Comparison of ENCODE assay signal across 8 cellular contexts in the genomic region with DNA sequence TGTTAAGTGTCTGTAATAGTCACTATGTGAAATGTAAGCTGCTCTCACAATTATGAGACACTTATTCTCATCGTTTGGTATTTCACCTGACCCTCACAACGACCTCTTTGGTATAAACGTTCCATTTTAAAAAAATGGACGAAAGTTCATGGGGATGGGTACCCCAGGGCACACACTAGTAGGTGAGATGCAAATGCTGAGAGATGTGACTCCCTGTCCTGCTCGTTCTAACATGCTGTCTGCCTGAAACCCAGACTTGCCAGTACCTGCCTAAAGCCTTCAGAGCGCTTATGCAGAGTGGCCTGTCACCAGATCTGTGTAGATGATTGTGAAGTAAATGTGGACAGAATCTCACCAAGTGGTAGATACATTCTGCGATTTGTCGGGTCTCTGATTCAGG. TPM values are rescaled to one million over a fixed set of nuclear protein-coding genes. Genes with fewer than 3 reads are reported as not detected.
DNase-seq lines count a peak whose midpoint lies in the region; ATAC-seq and TF ChIP-seq lines count a peak whose summit lies in the region.
"Not testable (repeated sequence)": the region's sequence is repeated elsewhere in the genome, so short reads cannot be mapped to it uniquely, and the experiment has no call there.

No MANE protein-coding gene starts in this region.

- CTCF ChIA-PET in mammary epithelial cell (lab: Charles Lee; ENCODE audit: low non-redundant PET) = not testable (repeated sequence)

- 17 to 20% methylated on average over 6 of the region's 8 CpGs for WGBS in GM23248 (ENCODE audit: low coverage in 1 of 2, low lambda C conversion rate in 2 of 2, missing lambda C conversion rate in 2 of 2), 2 experiments
- WGBS in mammary epithelial cell (ENCODE audit: low coverage, missing lambda C conversion rate) = 0% methylated on average over 4 of the region's 8 CpGs
- WGBS in transverse colon (ENCODE audit: low coverage in 1 of 2), 2 donors = 0 to 10% methylated on average over 1 to 6 of the region's 8 CpGs

- not testable (repeated sequence) for H3K79me2 ChIP-seq in GM23248 (ENCODE audit: insufficient read depth); SU-DHL-6 (ENCODE audit: insufficient read depth, low read length); mammary epithelial cell (ENCODE audit: insufficient read depth, low read length); neural cell (replicated peaks; ENCODE audit: insufficient read depth, low read length)

- not testable (repeated sequence) for H3K36me3 ChIP-seq in GM23248 (ENCODE audit: low read depth); SU-DHL-6 (ENCODE audit: low read length); mammary epithelial cell (ENCODE audit: insufficient read depth, low read length); left ventricle myocardium inferior; neural cell (ENCODE audit: insufficient read depth, low read length); transverse colon

- not testable (repeated sequence) for DNase-seq in GM23248, left ventricle myocardium inferior, transverse colon
- DNase-seq in mammary epithelial cell = peak; percentile 77

- BruUV-seq in mammary epithelial cell (replicated peaks; lab: Mats Ljungman, UMichigan) = TSS peak; percentile 56

- TF ChIP-seq POLR2A in transverse colon (IDR thresholded peaks at IDR 0.05) = not testable (repeated sequence)

- H3K9ac ChIP-seq in GM23248 (peak overlapping the region; percentile 75), SU-DHL-6 (ENCODE audit: low read length) (peak overlapping the region; percentile 56), mammary epithelial cell (ENCODE audit: insufficient read depth, low read length) (peak overlapping the region; percentile 48)
- H3K9ac ChIP-seq in neural cell (ENCODE audit: low read length) = not testable (repeated sequence)

- TF ChIP-seq CTCF in SU-DHL-6 (IDR thresholded peaks at IDR 0.05; ENCODE audit: insufficient read depth, low read length, poor library complexity, severe bottlenecking); mammary epithelial cell (conservative IDR thresholded peaks at IDR 0.05 in 1 of 2, IDR thresholded peaks at IDR 0.05 in 1 of 2; ENCODE audit: extremely low read depth in 1 of 2, insufficient read depth in 1 of 2, low read depth in 1 of 2, low read length in 2 of 2); left ventricle myocardium inferior (IDR thresholded peaks at IDR 0.05; ENCODE audit: borderline replicate concordance); neural cell (IDR thresholded peaks at IDR 0.05; ENCODE audit: poor library complexity, severe bottlenecking); transverse colon (IDR thresholded peaks at IDR 0.05): not testable (repeated sequence)

- intact Hi-C loops in mammary epithelial cell (cut with micrococcal nuclease); left ventricle myocardium inferior (cut with micrococcal nuclease); transverse colon (cut with DNase I; ENCODE audit: low total_unique reads): not testable (repeated sequence)

- H3K9me3 ChIP-seq in GM23248 (ENCODE audit: low read depth); SU-DHL-6 (ENCODE audit: insufficient read depth, low read length); mammary epithelial cell (replicated peaks; ENCODE audit: insufficient read depth, low read length); left ventricle myocardium inferior (replicated peaks); neural cell (ENCODE audit: low read length); transverse colon: not testable (repeated sequence)

- not testable (repeated sequence) for H4K20me1 ChIP-seq in GM23248 (ENCODE audit: insufficient read depth); SU-DHL-6 (ENCODE audit: low read depth, low read length); mammary epithelial cell (ENCODE audit: insufficient read depth, low read length); neural cell (ENCODE audit: insufficient read depth)

- H3K27me3 ChIP-seq in GM23248 (replicated peaks; ENCODE audit: insufficient read depth); SU-DHL-6 (ENCODE audit: low read length); mammary epithelial cell (ENCODE audit: insufficient read depth, low read length); left ventricle myocardium inferior (ENCODE audit: low read depth); neural cell (ENCODE audit: insufficient read depth, low read depth, low read length); transverse colon: not testable (repeated sequence)

- H2AFZ ChIP-seq in GM23248 = peak overlapping the region; percentile 76
- not testable (repeated sequence) for H2AFZ ChIP-seq in SU-DHL-6 (ENCODE audit: low read depth, low read length, severe bottlenecking); mammary epithelial cell (ENCODE audit: low read depth, low read length); neural cell (ENCODE audit: low read depth, low read length)

- dilution Hi-C loops in mammary epithelial cell (cut with HindIII; ENCODE audit: low sequenced_read_pairs) = not testable (repeated sequence)

- not testable (repeated sequence) for H3K27ac ChIP-seq in GM23248; SU-DHL-6 (ENCODE audit: low read depth, low read length); neural cell (ENCODE audit: low read length)
- H3K27ac ChIP-seq in mammary epithelial cell (ENCODE audit: insufficient read depth, low read depth, low read length) (peak overlapping the region; percentile 74), left ventricle myocardium inferior (replicated peaks) (peak overlapping the region; percentile 85), transverse colon (peak overlapping the region; percentile 65 to 81 (median 73))

- not testable (repeated sequence) for TF ChIP-seq RAD21 in neural cell (conservative IDR thresholded peaks at IDR 0.05)

- not testable (repeated sequence) for TF ChIP-seq EP300 in neural cell (conservative IDR thresholded peaks at IDR 0.05; ENCODE audit: poor library complexity, severe bottlenecking); transverse colon (IDR thresholded peaks at IDR 0.05; ENCODE audit: low read depth)

- ATAC-seq in GM18499 (IDR thresholded peaks at IDR 0.05; ENCODE audit: insufficient read depth, unreplicated experiment) (peak; percentile 12), HG03378 (IDR thresholded peaks at IDR 0.05; ENCODE audit: unreplicated experiment) (peak; percentile 25)

- H3K4me2 ChIP-seq in GM23248 (ENCODE audit: unreplicated experiment) (peak overlapping the region; percentile 96), SU-DHL-6 (ENCODE audit: low read depth, low read length, poor library complexity, severe bottlenecking) (peak overlapping the region; percentile 52)
- not testable (repeated sequence) for H3K4me2 ChIP-seq in mammary epithelial cell (ENCODE audit: insufficient read depth, low read depth, low read length); neural cell (ENCODE audit: low read length)

- H3F3A ChIP-seq in GM23248 (ENCODE audit: insufficient read depth); SU-DHL-6 (ENCODE audit: insufficient read depth); neural cell (ENCODE audit: insufficient read depth, low read length, poor library complexity, severe bottlenecking): not testable (repeated sequence)

- H3K4me3 ChIP-seq in GM23248 (peak overlapping the region; percentile 72), SU-DHL-6 (ENCODE audit: insufficient read depth, low read length, poor library complexity, severe bottlenecking) (peak overlapping the region; percentile 47), mammary epithelial cell (replicated peaks in 1 of 3; ENCODE audit: insufficient read depth in 1 of 3, low read depth in 2 of 3, low read length in 3 of 3) (peak overlapping the region; percentile 22 to 53 (median 53)), left ventricle myocardium inferior (peak overlapping the region; percentile 72), neural cell (ENCODE audit: low read length) (peak overlapping the region; percentile 60), transverse colon (peak overlapping the region; percentile 37 to 64 (median 50))

- in situ Hi-C loops in GM23248 (cut with MboI); mammary epithelial cell (cut with MboI; ENCODE audit: low sequenced_read_pairs in 2 of 2); transverse colon (cut with MboI; ENCODE audit: low pct_ligation_motif_present in 1 of 4, low pct_unique_long_range_greater_than_20kb in 1 of 4, low sequenced_read_pairs in 3 of 4): not testable (repeated sequence)

- H3K4me1 ChIP-seq in GM23248 (ENCODE audit: insufficient read depth); mammary epithelial cell (ENCODE audit: insufficient read depth, low read length); left ventricle myocardium inferior; transverse colon: not testable (repeated sequence)

- not testable (repeated sequence) for H3K9me2 ChIP-seq in GM23248 (ENCODE audit: insufficient read depth); SU-DHL-6 (replicated peaks; ENCODE audit: insufficient read depth, low read length); neural cell (ENCODE audit: insufficient read depth, low read length)

RNA-seq across cellular contexts. Expression of gene ZNF658, which starts 0.6 kb away (rescaled TPM):
- 3.7 and 4.8 TPM in 2 replicates for total RNA-seq in GM23248 (2014; rRNA removed; shearing (Covaris generic))
- polyA plus RNA-seq in GM23248 (2016; fragmentation: Nextera tagmentation; extraction: Ambion mirVana) = 1.9 and 2.4 TPM in 2 replicates
- total RNA-seq in mammary epithelial cell = 10 to 100 TPM in 1 of 2 donors, 1 to 10 TPM in 1; 5.9 to 13.5 TPM
- polyA plus RNA-seq in mammary epithelial cell = 2.2 TPM
- 1.2 TPM for polyA minus RNA-seq in mammary epithelial cell
- 10.2 TPM for total RNA-seq in left ventricle myocardium inferior
- polyA plus RNA-seq in neural cell = 4.9 and 6.3 TPM in 2 replicates
- polyA minus RNA-seq in neural cell = 15.3 and 16.0 TPM in 2 replicates
- total RNA-seq in transverse colon = 1 to 10 TPM in 3 of 4 donors, not detected in 1; 2.0 to 5.6 (median 3.1) TPM
